8 cellular contexts compared by ENCODE assay signal in the genomic region with DNA sequence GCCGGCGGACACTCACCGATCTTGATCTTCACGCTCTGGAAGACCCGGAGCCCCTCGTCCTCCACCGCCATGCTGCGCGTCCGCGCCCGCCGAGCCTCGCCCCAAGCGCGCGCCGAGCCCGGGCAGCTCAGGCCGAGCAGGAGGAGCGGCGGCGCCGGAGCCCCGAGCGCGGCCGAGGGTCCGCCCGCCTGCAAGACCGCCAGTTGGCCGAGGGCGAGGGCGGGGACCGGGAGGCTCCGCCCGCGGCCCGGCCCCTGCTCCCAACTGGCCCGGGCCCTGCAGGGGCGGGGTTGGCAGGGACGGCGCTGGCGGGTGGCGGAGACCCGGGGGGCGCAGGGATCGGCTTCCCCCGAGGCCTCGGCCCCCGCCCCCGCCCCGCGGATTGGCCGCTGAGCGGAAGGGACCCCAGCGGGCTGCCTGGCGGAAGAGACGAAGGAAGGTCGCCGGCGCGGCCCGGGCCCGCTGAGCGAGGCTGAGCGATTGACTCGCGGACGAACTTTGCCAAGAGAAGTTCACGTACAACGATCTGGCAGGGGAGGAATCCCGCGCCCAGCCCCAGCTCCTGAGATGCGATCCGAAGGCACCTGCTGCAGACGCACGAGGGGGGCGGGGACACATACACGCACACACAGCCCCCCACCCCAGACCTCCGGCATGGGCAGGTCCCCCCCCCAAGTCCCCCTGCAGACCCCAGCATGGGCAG. TPM values are rescaled to one million over a fixed set of nuclear protein-coding genes. Genes with fewer than 3 reads are reported as not detected.
A peak's percentile ranks its signal among the peaks of the same experiment; 100 is the strongest.
DNase-seq lines count a peak whose midpoint lies in the region; ATAC-seq and TF ChIP-seq lines count a peak whose summit lies in the region.

A gene with protein sequence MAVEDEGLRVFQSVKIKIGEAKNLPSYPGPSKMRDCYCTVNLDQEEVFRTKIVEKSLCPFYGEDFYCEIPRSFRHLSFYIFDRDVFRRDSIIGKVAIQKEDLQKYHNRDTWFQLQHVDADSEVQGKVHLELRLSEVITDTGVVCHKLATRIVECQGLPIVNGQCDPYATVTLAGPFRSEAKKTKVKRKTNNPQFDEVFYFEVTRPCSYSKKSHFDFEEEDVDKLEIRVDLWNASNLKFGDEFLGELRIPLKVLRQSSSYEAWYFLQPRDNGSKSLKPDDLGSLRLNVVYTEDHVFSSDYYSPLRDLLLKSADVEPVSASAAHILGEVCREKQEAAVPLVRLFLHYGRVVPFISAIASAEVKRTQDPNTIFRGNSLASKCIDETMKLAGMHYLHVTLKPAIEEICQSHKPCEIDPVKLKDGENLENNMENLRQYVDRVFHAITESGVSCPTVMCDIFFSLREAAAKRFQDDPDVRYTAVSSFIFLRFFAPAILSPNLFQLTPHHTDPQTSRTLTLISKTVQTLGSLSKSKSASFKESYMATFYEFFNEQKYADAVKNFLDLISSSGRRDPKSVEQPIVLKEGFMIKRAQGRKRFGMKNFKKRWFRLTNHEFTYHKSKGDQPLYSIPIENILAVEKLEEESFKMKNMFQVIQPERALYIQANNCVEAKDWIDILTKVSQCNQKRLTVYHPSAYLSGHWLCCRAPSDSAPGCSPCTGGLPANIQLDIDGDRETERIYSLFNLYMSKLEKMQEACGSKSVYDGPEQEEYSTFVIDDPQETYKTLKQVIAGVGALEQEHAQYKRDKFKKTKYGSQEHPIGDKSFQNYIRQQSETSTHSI (minus strand): TSS at position 205 of the 703 bp plus-strand sequence. CDS start 134 bp downstream, at position 71.

- H3K4me3 ChIP-seq in AG10803 (ENCODE audit: low read length), result peak within 1 kb of the TSS; percentile 91

- in situ Hi-C loops in endometrial microvascular endothelial cells (cut with HindIII; ENCODE audit: inconsistent ontology term, low pct_unique_long_range_greater_than_20kb, low sequenced_read_pairs), result no loop called here

- no peak for TF ChIP-seq CTCF in AG10803 (conservative IDR thresholded peaks at IDR 0.05; ENCODE audit: low read length)

- ATAC-seq in GM18867 (IDR thresholded peaks at IDR 0.05; ENCODE audit: unreplicated experiment) (peak; percentile 66), HG03045 (IDR thresholded peaks at IDR 0.05; ENCODE audit: unreplicated experiment) (peak; percentile 81)
- ATAC-seq in stimulated activated naive CD8-positive, alpha-beta T cell treated with anti-CD3 and anti-CD28 coated beads, Interleukin-15, Interleukin-2, amounts not matched to agents 100 U/mL and 50 U/mL, for 24 hours, result peak; percentile 62

- DNase-seq in AG10803 (ENCODE audit: low read depth), result peak; percentile 81
- DNase-seq in NCI-H345 treated with DMSO at 0.1 percent for 48 hours (lab: John Stamatoyannopoulos, UW; ENCODE audit: unreplicated experiment), result peak; percentile 52
- DNase-seq in activated CD8-positive, alpha-beta memory T cell treated with anti-CD3 and anti-CD28 coated beads for 24 hours, result peak; percentile 86
- DNase-seq in lung microvascular endothelial cell (ENCODE audit: low read depth in 2 of 2), result peak; percentile 85 to 91
- DNase-seq in stimulated activated naive CD8-positive, alpha-beta T cell treated with anti-CD3 and anti-CD28 coated beads, Interleukin-15, Interleukin-2, amounts not matched to agents 100 U/mL and 50 U/mL, for 24 hours, result peak; percentile 80

RNA-seq across cellular contexts. Expression of the gene that starts here (rescaled TPM):
- total RNA-seq in endometrial microvascular endothelial cells (ENCODE audit: inconsistent ontology term) (56.0 TPM), lung microvascular endothelial cell (25.4 and 25.5 TPM in 2 replicates)

Comparison
In these comparisons a context has a peak if more than half of its experiments do, and no peak if none do; other contexts are left out.
1. Peak in every context shown above with its lines: DNase-seq, ATAC-seq and H3K4me3 ChIP-seq.